In genomic region chr5:178111925-178112324, GRCh38 we compare ENCODE assay signal across 1 cellular context.
A peak's percentile ranks its signal among the peaks of the same experiment; 100 is the strongest.
TF ChIP-seq lines count a peak whose summit lies in the region.

No MANE protein-coding gene starts in this region.

TF ChIP-seq in K562, 482 proteins besides CTCF, POLR2A, EP300 and RAD21:
- TF ChIP-seq CEBPB (tag; IDR thresholded peaks at IDR 0.05) (peak; percentile 30; the same call in 1 of the 2 replicates), HDAC8 (tag; IDR thresholded peaks at IDR 0.05) (no peak)
